ENCODE assay signal across 9 cellular contexts in the genomic region with DNA sequence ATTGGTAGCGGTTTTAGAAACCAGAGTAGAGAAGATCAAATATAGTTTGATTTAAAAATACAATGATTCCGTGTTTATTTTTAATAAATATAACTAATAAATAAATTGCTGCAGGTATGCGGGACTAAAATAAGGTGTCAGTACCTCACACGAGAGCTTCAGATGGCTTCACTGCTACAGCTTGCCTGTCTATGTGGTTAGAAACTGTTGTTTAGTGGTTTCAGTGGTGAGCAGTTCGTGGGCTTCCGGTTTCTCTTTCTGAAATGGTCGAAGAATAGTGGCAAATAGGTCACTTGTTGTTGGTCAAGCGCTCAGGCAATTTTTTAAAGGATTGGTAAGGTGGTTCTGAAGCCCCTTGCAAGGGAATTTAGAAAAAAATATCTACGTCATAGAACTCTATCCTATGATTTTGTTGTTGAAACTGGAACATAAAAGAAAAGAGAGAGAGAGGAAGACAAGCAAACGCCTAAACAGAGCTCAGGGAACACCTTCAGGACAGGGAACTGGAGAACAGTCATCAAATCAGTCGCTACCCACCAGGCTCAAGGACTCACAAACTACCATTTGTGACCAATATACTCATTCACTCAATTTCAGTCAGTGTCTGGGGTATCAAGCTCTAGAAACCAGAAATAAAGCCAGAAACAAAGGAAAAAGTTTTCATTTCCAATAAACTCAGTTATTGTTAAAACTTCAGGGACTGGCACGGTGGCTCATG.
A peak's percentile ranks its signal among the peaks of the same experiment; 100 is the strongest.
DNase-seq lines count a peak whose midpoint lies in the region; ATAC-seq and TF ChIP-seq lines count a peak whose summit lies in the region.
"Had no signal": no experiment of that assay in that cellular context is flagged by ENCODE, and none has a peak within 500 bp of the region (broad histone marks: within the 10 kb centered on the region; RNA-seq: fewer than 3 reads in every experiment).

No MANE protein-coding gene starts in this region.

- H3K4me1 Mint-ChIP-seq in dendritic cell treated with granulocyte-macrophage colony-stimulating factor and Interleukin-4, amounts not matched to agents 40 ng/mL and 50 ng/mL, for 4 days (ENCODE audit: low read depth): peaks cover 12% of the 10 kb centered on the region

- TF ChIP-seq POLR2A in GM18505 (IDR thresholded peaks at IDR 0.05; ENCODE audit: borderline replicate concordance, extremely low read depth, insufficient read depth, insufficient read length): no peak

- in situ Hi-C loops in KBM-7 (cut with MboI; ENCODE audit: low pct_unique_long_range_greater_than_20kb, low sequenced_read_pairs): no loop called here

- ATAC-seq in GM18505 (IDR thresholded peaks at IDR 0.05; ENCODE audit: unreplicated experiment) (peak; percentile 70), GM21619 (IDR thresholded peaks at IDR 0.05; ENCODE audit: unreplicated experiment) (peak; percentile 94)

- peak overlapping the region; percentile 68 for H3K27ac Mint-ChIP-seq in dendritic cell treated with granulocyte-macrophage colony-stimulating factor and Interleukin-4, amounts not matched to agents 40 ng/mL and 50 ng/mL, for 4 days

- H3K4me3 Mint-ChIP-seq in dendritic cell treated with granulocyte-macrophage colony-stimulating factor and Interleukin-4, amounts not matched to agents 40 ng/mL and 50 ng/mL, for 4 days: peak overlapping the region; percentile 77

- intact Hi-C loops in dendritic cell treated with granulocyte-macrophage colony-stimulating factor and Interleukin-4, amounts not matched to agents 40 ng/mL and 50 ng/mL, for 4 days (cut with micrococcal nuclease): loop anchor here (10.0 kb wide), 1 partner anchor 71 kb away; no protein-coding TSS in a partner anchor

- DNase-seq in KBM-7: peak; percentile 50
- no peak for DNase-seq in GDM1 (lab: John Stamatoyannopoulos, UW)
- DNase-seq in T1000 (lab: John Stamatoyannopoulos, UW): no peak
- DNase-seq in COLO668 (lab: John Stamatoyannopoulos, UW; ENCODE audit: unreplicated experiment): no peak
- DNase-seq in cerebellar cortex (ENCODE audit: low spot score): no peak
- DNase-seq: hypothalamus had no signal

- no peaks in the 10 kb centered on the region for H3K36me3 Mint-ChIP-seq in dendritic cell treated with granulocyte-macrophage colony-stimulating factor and Interleukin-4, amounts not matched to agents 40 ng/mL and 50 ng/mL, for 4 days (ENCODE audit: low read depth)

- H3K9me3 Mint-ChIP-seq in dendritic cell treated with granulocyte-macrophage colony-stimulating factor and Interleukin-4, amounts not matched to agents 40 ng/mL and 50 ng/mL, for 4 days: no peaks in the 10 kb centered on the region

- H3K27me3 Mint-ChIP-seq in dendritic cell treated with granulocyte-macrophage colony-stimulating factor and Interleukin-4, amounts not matched to agents 40 ng/mL and 50 ng/mL, for 4 days: peaks cover 17% of the 10 kb centered on the region
